25 cellular contexts compared by ENCODE assay signal in the genomic region with DNA sequence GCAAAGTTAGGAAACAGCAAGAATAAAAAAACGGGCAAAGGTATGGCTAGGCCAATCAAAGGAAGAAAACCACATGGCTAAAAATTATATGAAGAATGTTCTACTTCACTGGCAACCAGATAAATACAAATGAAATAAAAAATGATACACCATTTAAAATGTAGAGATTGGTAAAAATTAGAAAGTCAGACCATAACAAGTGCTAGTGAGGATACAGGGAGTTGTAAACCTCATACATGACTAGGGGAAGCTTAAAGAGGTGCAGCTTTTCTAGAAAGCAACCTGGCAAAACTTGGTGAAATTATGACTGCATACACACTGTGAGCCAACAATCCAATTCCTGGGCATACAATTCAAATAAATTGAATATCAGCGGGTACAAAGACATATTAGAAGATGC.
"Had no signal": no experiment of that assay in that cellular context is flagged by ENCODE, and none has a peak within 500 bp of the region (broad histone marks: within the 10 kb centered on the region; RNA-seq: fewer than 3 reads in every experiment).

No MANE protein-coding gene starts in this region.

- H3K27me3 ChIP-seq: neural progenitor cell, ovary, right lobe of liver, sigmoid colon, testis, tibial artery, transverse colon, upper lobe of right lung, uterus had no signal

- H3K27ac ChIP-seq: neural progenitor cell, ovary, parathyroid adenoma, psoas muscle, right lobe of liver, sigmoid colon, testis, tibial artery, transverse colon, upper lobe of right lung, uterus had no signal

- DNase-seq: naive B cell; natural killer cell; occipital lobe; ovary; posterior cingulate gyrus; psoas muscle; right cardiac atrium; right lobe of liver; sigmoid colon; small intestine; stimulated activated CD4-positive, alpha-beta T cell treated with anti-CD3 and anti-CD28 coated beads, Interleukin-1b, Interleukin-23, amount 100 ng/mL, for 48 hours; stimulated activated CD4-positive, alpha-beta T cell treated with anti-CD3 and anti-CD28 coated beads, Interleukin-4, amount 100 ng/mL, for 1 hour; stimulated activated CD4-positive, alpha-beta T cell treated with anti-CD3 and anti-CD28 coated beads, Interleukin-4, amount 100 ng/mL, for 4 hours; stimulated activated CD8-positive, alpha-beta memory T cell treated with anti-CD3 and anti-CD28 coated beads, Interleukin-4, amount 100 ng/mL, for 48 hours; stimulated activated naive CD4-positive, alpha-beta T cell; stimulated activated naive CD8-positive, alpha-beta T cell treated with anti-CD3 and anti-CD28 coated beads, Interleukin-15, amount 100 ng/mL, for 72 hours; stimulated activated naive CD8-positive, alpha-beta T cell treated with anti-CD3 and anti-CD28 coated beads, Interleukin-15, Interleukin-2, amounts not matched to agents 100 U/mL and 50 U/mL, for 24 hours; testis; tibial artery; transverse colon; upper lobe of right lung; uterus had no signal

- ATAC-seq: natural killer cell; psoas muscle; right cardiac atrium; right lobe of liver; stimulated activated memory B cell treated with anti-CD40 and anti-IgM and Interleukin-4, amounts not matched to agents 10 μg/mL and 1 μg/mL and 100 μg/mL, for 72 hours; stimulated activated naive CD8-positive, alpha-beta T cell treated with anti-CD3 and anti-CD28 coated beads, Interleukin-15, amount 100 ng/mL, for 72 hours; stimulated activated naive CD8-positive, alpha-beta T cell treated with anti-CD3 and anti-CD28 coated beads, Interleukin-15, Interleukin-2, amounts not matched to agents 100 U/mL and 50 U/mL, for 24 hours; upper lobe of right lung had no signal
